In the genomic region with DNA sequence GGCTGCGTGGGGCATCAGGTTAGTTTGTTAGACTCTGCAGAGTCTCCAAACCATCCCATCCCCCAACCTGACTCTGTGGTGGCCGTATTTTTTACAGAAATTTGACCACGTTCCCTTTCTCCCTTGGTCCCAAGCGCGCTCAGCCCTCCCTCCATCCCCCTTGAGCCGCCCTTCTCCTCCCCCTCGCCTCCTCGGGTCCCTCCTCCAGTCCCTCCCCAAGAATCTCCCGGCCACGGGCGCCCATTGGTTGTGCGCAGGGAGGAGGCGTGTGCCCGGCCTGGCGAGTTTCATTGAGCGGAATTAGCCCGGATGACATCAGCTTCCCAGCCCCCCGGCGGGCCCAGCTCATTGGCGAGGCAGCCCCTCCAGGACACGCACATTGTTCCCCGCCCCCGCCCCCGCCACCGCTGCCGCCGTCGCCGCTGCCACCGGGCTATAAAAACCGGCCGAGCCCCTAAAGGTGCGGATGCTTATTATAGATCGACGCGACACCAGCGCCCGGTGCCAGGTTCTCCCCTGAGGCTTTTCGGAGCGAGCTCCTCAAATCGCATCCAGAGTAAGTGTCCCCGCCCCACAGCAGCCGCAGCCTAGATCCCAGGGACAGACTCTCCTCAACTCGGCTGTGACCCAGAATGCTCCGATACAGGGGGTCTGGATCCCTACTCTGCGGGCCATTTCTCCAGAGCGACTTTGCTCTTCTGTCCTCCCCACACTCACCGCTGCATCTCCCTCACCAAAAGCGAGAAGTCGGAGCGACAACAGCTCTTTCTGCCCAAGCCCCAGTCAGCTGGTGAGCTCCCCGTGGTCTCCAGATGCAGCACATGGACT, we compare ENCODE assay signal across 9 cellular contexts. TPM values are rescaled to one million over a fixed set of nuclear protein-coding genes. Genes with fewer than 3 reads are reported as not detected.
DNase-seq lines count a peak whose midpoint lies in the region; ATAC-seq and TF ChIP-seq lines count a peak whose summit lies in the region.
"Had no signal": no experiment of that assay in that cellular context is flagged by ENCODE, and none has a peak within 500 bp of the region (broad histone marks: within the 10 kb centered on the region; RNA-seq: fewer than 3 reads in every experiment).

A gene (plus strand): TSS at position 465 of the 828 bp plus-strand sequence. CDS start 928 bp downstream, outside the sequence.

- in situ Hi-C loops in GM13976 (cut with MboI; ENCODE audit: low sequenced_read_pairs, unreplicated experiment): no loop called here

- DNase-seq in GM13976 (ENCODE audit: low spot score) (peak; percentile 44), NCI-H510A (lab: John Stamatoyannopoulos, UW) (peak; percentile 82), dorsolateral prefrontal cortex (peak; percentile 46 to 96 (median 95)), posterior cingulate gyrus (peak; percentile 87 to 99 (median 95)), AG08395 (ENCODE audit: low spot score) (no peak), hepatic stellate cell (ENCODE audit: low spot score) (no peak), AML-193 (lab: John Stamatoyannopoulos, UW) (no peak)

- intact Hi-C loops in dorsolateral prefrontal cortex (cut with DNase I) (loop anchor here (1.0 to 10.0 kb wide), 8 partner anchors 46 to 191 kb away; no protein-coding TSS in a partner anchor), posterior cingulate gyrus (cut with DNase I) (loop anchor here (1.0 to 10.0 kb wide), 4 partner anchors 45 to 102 kb away; a partner anchor contains a TSS)

- H3K4me3 ChIP-seq in dorsolateral prefrontal cortex: peak within 1 kb of the TSS; percentile 35 to 82 (median 61)

- H3K27ac ChIP-seq in dorsolateral prefrontal cortex: peak within 1 kb of the TSS; percentile 40 to 93 (median 86)
- H3K27ac ChIP-seq: parathyroid adenoma had no signal

- TF ChIP-seq CTCF in GM13976 (IDR thresholded peaks at IDR 0.05; ENCODE audit: borderline replicate concordance, control extremely low read depth, extremely low read depth, insufficient read depth, missing control alignments): no peak
- peak in 2 of 56 donors; percentile 4 to 17 for TF ChIP-seq CTCF in dorsolateral prefrontal cortex (IDR thresholded peaks at IDR 0.05 in 54 of 56, conservative IDR thresholded peaks at IDR 0.05 in 2 of 56; ENCODE audit: low read depth in 1 of 56, partially characterized antibody in 56 of 56)

- ATAC-seq in GM18868 (IDR thresholded peaks at IDR 0.05; ENCODE audit: unreplicated experiment): no peak

- H3K27me3 ChIP-seq in dorsolateral prefrontal cortex: peaks cover 0 to 100% (median 92%) of the 10 kb centered on the region in 45 donors

RNA-seq across cellular contexts. Expression of the gene that starts here (rescaled TPM):
- 100 to 1,000 TPM in 2 of 120 experiments, 10 to 100 TPM in 118; 13.9 to 165 (median 45.4) TPM for total RNA-seq in dorsolateral prefrontal cortex

Comparison
In these comparisons a context has a peak if more than half of its experiments do, and no peak if none do; other contexts are left out.
1. DNase-seq: peak in GM13976 (single experiment), NCI-H510A (single experiment), dorsolateral prefrontal cortex (10 of 10) and posterior cingulate gyrus (10 of 10); none in AG08395 (single experiment), hepatic stellate cell (single experiment) and AML-193 (0 of 2).